Comparison of ENCODE assay signal across 2 cellular contexts in the genomic region with DNA sequence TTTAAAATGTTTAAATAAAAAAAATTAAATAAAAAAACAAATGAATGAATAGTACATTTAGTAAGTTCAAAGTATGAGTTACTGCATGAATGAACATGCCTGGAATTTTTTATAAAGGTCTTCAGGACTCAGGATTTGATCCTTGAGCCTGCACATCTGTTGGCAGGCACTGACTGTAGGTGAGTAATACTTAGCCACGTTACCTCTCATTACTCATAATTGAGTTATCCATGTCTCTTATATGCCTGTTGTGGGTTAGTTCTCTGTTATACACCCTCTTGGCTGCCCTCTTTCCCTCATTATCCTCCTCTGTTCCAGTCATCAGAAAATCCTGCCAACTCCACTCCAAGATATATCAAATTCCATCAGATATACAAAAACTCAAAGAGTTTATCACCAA.
TF ChIP-seq lines count a peak whose summit lies in the region.

No MANE protein-coding gene starts in this region.

TF ChIP-seq in SK-N-SH, 30 proteins besides CTCF, POLR2A, EP300 and RAD21 (continued from another document):
- TF ChIP-seq, protein P1, sequence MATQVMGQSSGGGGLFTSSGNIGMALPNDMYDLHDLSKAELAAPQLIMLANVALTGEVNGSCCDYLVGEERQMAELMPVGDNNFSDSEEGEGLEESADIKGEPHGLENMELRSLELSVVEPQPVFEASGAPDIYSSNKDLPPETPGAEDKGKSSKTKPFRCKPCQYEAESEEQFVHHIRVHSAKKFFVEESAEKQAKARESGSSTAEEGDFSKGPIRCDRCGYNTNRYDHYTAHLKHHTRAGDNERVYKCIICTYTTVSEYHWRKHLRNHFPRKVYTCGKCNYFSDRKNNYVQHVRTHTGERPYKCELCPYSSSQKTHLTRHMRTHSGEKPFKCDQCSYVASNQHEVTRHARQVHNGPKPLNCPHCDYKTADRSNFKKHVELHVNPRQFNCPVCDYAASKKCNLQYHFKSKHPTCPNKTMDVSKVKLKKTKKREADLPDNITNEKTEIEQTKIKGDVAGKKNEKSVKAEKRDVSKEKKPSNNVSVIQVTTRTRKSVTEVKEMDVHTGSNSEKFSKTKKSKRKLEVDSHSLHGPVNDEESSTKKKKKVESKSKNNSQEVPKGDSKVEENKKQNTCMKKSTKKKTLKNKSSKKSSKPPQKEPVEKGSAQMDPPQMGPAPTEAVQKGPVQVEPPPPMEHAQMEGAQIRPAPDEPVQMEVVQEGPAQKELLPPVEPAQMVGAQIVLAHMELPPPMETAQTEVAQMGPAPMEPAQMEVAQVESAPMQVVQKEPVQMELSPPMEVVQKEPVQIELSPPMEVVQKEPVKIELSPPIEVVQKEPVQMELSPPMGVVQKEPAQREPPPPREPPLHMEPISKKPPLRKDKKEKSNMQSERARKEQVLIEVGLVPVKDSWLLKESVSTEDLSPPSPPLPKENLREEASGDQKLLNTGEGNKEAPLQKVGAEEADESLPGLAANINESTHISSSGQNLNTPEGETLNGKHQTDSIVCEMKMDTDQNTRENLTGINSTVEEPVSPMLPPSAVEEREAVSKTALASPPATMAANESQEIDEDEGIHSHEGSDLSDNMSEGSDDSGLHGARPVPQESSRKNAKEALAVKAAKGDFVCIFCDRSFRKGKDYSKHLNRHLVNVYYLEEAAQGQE (IDR thresholded peaks at IDR 0.05; ENCODE audit: low read depth, low read length), result no peak
- TF ChIP-seq SIN3A (IDR thresholded peaks at IDR 0.05; ENCODE audit: borderline replicate concordance, low read depth, low read length), result no peak

TF ChIP-seq in SK-N-SH treated with all-trans-retinoic acid at 6 μM for 48 hours, 23 proteins besides CTCF, POLR2A, EP300 and RAD21 (continued from another document):
- TF ChIP-seq, protein P2, sequence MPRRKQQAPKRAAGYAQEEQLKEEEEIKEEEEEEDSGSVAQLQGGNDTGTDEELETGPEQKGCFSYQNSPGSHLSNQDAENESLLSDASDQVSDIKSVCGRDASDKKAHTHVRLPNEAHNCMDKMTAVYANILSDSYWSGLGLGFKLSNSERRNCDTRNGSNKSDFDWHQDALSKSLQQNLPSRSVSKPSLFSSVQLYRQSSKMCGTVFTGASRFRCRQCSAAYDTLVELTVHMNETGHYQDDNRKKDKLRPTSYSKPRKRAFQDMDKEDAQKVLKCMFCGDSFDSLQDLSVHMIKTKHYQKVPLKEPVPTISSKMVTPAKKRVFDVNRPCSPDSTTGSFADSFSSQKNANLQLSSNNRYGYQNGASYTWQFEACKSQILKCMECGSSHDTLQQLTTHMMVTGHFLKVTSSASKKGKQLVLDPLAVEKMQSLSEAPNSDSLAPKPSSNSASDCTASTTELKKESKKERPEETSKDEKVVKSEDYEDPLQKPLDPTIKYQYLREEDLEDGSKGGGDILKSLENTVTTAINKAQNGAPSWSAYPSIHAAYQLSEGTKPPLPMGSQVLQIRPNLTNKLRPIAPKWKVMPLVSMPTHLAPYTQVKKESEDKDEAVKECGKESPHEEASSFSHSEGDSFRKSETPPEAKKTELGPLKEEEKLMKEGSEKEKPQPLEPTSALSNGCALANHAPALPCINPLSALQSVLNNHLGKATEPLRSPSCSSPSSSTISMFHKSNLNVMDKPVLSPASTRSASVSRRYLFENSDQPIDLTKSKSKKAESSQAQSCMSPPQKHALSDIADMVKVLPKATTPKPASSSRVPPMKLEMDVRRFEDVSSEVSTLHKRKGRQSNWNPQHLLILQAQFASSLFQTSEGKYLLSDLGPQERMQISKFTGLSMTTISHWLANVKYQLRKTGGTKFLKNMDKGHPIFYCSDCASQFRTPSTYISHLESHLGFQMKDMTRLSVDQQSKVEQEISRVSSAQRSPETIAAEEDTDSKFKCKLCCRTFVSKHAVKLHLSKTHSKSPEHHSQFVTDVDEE (CRISPR knock-in tag; IDR thresholded peaks at IDR 0.05), result no peak
- TF ChIP-seq ZNF565 (CRISPR knock-in tag; conservative IDR thresholded peaks at IDR 0.05; ENCODE audit: low read depth), result no peak
- no peak for TF ChIP-seq ZC3H10 (CRISPR knock-in tag; IDR thresholded peaks at IDR 0.05)
- no peak for TF ChIP-seq SNAI2 (CRISPR knock-in tag; IDR thresholded peaks at IDR 0.05)
- no peak for TF ChIP-seq ZNF8 (CRISPR knock-in tag; IDR thresholded peaks at IDR 0.05)
- no peak for TF ChIP-seq ZFP30 (CRISPR knock-in tag; IDR thresholded peaks at IDR 0.05)
- TF ChIP-seq, protein P3, sequence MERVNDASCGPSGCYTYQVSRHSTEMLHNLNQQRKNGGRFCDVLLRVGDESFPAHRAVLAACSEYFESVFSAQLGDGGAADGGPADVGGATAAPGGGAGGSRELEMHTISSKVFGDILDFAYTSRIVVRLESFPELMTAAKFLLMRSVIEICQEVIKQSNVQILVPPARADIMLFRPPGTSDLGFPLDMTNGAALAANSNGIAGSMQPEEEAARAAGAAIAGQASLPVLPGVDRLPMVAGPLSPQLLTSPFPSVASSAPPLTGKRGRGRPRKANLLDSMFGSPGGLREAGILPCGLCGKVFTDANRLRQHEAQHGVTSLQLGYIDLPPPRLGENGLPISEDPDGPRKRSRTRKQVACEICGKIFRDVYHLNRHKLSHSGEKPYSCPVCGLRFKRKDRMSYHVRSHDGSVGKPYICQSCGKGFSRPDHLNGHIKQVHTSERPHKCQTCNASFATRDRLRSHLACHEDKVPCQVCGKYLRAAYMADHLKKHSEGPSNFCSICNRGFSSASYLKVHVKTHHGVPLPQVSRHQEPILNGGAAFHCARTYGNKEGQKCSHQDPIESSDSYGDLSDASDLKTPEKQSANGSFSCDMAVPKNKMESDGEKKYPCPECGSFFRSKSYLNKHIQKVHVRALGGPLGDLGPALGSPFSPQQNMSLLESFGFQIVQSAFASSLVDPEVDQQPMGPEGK (CRISPR knock-in tag; IDR thresholded peaks at IDR 0.05; ENCODE audit: borderline replicate concordance), result no peak
- no peak for TF ChIP-seq ESRRG (CRISPR knock-in tag; IDR thresholded peaks at IDR 0.05)
- no peak for TF ChIP-seq ARNTL (CRISPR knock-in tag; IDR thresholded peaks at IDR 0.05; ENCODE audit: borderline replicate concordance, low read depth)
- TF ChIP-seq ISL1 (CRISPR knock-in tag; IDR thresholded peaks at IDR 0.05), result no peak
- no peak for TF ChIP-seq BACH2 (CRISPR knock-in tag; IDR thresholded peaks at IDR 0.05; ENCODE audit: borderline replicate concordance)
- TF ChIP-seq, protein P4, sequence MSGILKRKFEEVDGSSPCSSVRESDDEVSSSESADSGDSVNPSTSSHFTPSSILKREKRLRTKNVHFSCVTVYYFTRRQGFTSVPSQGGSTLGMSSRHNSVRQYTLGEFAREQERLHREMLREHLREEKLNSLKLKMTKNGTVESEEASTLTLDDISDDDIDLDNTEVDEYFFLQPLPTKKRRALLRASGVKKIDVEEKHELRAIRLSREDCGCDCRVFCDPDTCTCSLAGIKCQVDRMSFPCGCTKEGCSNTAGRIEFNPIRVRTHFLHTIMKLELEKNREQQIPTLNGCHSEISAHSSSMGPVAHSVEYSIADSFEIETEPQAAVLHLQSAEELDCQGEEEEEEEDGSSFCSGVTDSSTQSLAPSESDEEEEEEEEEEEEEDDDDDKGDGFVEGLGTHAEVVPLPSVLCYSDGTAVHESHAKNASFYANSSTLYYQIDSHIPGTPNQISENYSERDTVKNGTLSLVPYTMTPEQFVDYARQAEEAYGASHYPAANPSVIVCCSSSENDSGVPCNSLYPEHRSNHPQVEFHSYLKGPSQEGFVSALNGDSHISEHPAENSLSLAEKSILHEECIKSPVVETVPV (CRISPR knock-in tag; IDR thresholded peaks at IDR 0.05), result no peak
- no peak for TF ChIP-seq PPARA (CRISPR knock-in tag; IDR thresholded peaks at IDR 0.05; ENCODE audit: borderline replicate concordance)
TF ChIP-seq in SK-N-SH treated with all-trans-retinoic acid at 6 μM for 48 hours: peak in this region for 0.
